In genomic region chr15:27873825-27874224, GRCh38 we compare ENCODE assay signal across 16 cellular contexts.
DNase-seq lines count a peak whose midpoint lies in the region; ATAC-seq and TF ChIP-seq lines count a peak whose summit lies in the region.
"Had no signal": no experiment of that assay in that cellular context is flagged by ENCODE, and none has a peak within 500 bp of the region (broad histone marks: within the 10 kb centered on the region; RNA-seq: fewer than 3 reads in every experiment).

No MANE protein-coding gene starts in this region.

- H3K56ac ChIP-seq in IMR-90 (ENCODE audit: extremely low read depth, insufficient read depth, low read length), result no peak overlapping the region

- H3K9me3 ChIP-seq in IMR-90 (ENCODE audit: control insufficient read depth, insufficient read depth, low read length) (peaks cover 10% of the 10 kb centered on the region), neural cell (ENCODE audit: low read length) (no peaks in the 10 kb centered on the region), SJCRH30 (replicated peaks) (no peaks in the 10 kb centered on the region)
- H3K9me3 ChIP-seq: BE2C, HAP-1 had no signal

- H3K9me2 ChIP-seq in neural cell (ENCODE audit: insufficient read depth, low read length), result no peaks in the 10 kb centered on the region

- no peak overlapping the region for H4K5ac ChIP-seq in IMR-90 (ENCODE audit: low read depth, low read length)

- CTCF ChIA-PET in IMR-90 (lab: Yijun Ruan, JAX), result no interaction called here

- H3K4me2 ChIP-seq in IMR-90 (ENCODE audit: low read depth, low read length) (no peak overlapping the region), neural cell (ENCODE audit: low read length) (no peak overlapping the region)
- H3K4me2 ChIP-seq: BLaER1 treated with 17β-estradiol and CSF1 and Interleukin-3, amounts not matched to agents 10 nM and 100 nM; GM23338 had no signal

- no peak overlapping the region for H3K9ac ChIP-seq in IMR-90 (ENCODE audit: low read depth, low read length)
- no peak overlapping the region for H3K9ac ChIP-seq in neural cell (ENCODE audit: low read length)
- H3K9ac ChIP-seq: BLaER1 treated with 17β-estradiol and CSF1 and Interleukin-3, amounts not matched to agents 10 nM and 100 nM had no signal

- H3K23ac ChIP-seq in IMR-90 (ENCODE audit: low read depth, low read length), result no peak overlapping the region

- H3K36me3 ChIP-seq in IMR-90 (ENCODE audit: control insufficient read depth, insufficient read depth, low read length) (no peaks in the 10 kb centered on the region), neural cell (ENCODE audit: insufficient read depth, low read length) (no peaks in the 10 kb centered on the region), SJCRH30 (no peaks in the 10 kb centered on the region)
- H3K36me3 ChIP-seq: BE2C; BLaER1 treated with 17β-estradiol and CSF1 and Interleukin-3, amounts not matched to agents 10 nM and 100 nM; HAP-1 had no signal

- H3K14ac ChIP-seq in IMR-90 (replicated peaks; ENCODE audit: low read depth, low read length), result no peak overlapping the region

- TF ChIP-seq RAD21 in IMR-90 (IDR thresholded peaks at IDR 0.05; ENCODE audit: low read length) (no peak), neural cell (conservative IDR thresholded peaks at IDR 0.05) (no peak)

- no peaks in the 10 kb centered on the region for H3K27me3 ChIP-seq in IMR-90 (ENCODE audit: control insufficient read depth, insufficient read depth, low read length)
- H3K27me3 ChIP-seq in neural cell (ENCODE audit: insufficient read depth, low read depth, low read length), result no peaks in the 10 kb centered on the region
- no peaks in the 10 kb centered on the region for H3K27me3 ChIP-seq in SJCRH30
- H3K27me3 ChIP-seq: BE2C; BLaER1 treated with 17β-estradiol and CSF1 and Interleukin-3, amounts not matched to agents 10 nM and 100 nM had no signal

- H2AK5ac ChIP-seq in IMR-90 (ENCODE audit: low read depth, low read length), result no peak overlapping the region

- no peak overlapping the region for H2AFZ ChIP-seq in IMR-90 (replicated peaks; ENCODE audit: low read length, poor library complexity)
- H2AFZ ChIP-seq in neural cell (ENCODE audit: low read depth, low read length), result no peak overlapping the region
- H2AFZ ChIP-seq: GM23338 had no signal

- TF ChIP-seq EP300 in neural cell (conservative IDR thresholded peaks at IDR 0.05; ENCODE audit: poor library complexity, severe bottlenecking), result peak; percentile 48

- H2BK20ac ChIP-seq in IMR-90 (ENCODE audit: low read depth, low read length), result no peak overlapping the region

- no peak overlapping the region for H2AK9ac ChIP-seq in IMR-90 (replicated peaks; ENCODE audit: low read depth, low read length, poor library complexity)

- no peak for DNase-seq in IMR-90
- peak; percentile 13 for DNase-seq in RPMI8226
- no peak for DNase-seq in stimulated activated CD4-positive, alpha-beta T cell treated with anti-CD3 and anti-CD28 coated beads, Interleukin-4, amount 100 ng/mL, for 24 hours
- DNase-seq in activated gamma-delta T cell (lab: John Stamatoyannopoulos, UW), result no peak
- DNase-seq in SJCRH30, result no peak
- DNase-seq: BE2C; CD4-positive, alpha-beta T cell; CD8-positive, alpha-beta memory T cell; DMS 273 treated with DMSO at 0.1 percent for 48 hours; DMS79 treated with DMSO at 0.1 percent for 48 hours; GF-D8; HFFc6 had no signal

- no peak overlapping the region for H2BK5ac ChIP-seq in IMR-90 (ENCODE audit: low read depth, low read length, poor library complexity, severe bottlenecking)

- no peak for TF ChIP-seq CTCF in IMR-90 (conservative IDR thresholded peaks at IDR 0.05; ENCODE audit: low read depth, low read length)
- TF ChIP-seq CTCF in neural cell (IDR thresholded peaks at IDR 0.05; ENCODE audit: poor library complexity, severe bottlenecking), result no peak

- no peak overlapping the region for H3K4ac ChIP-seq in IMR-90 (ENCODE audit: low read depth, low read length)

- H2BK120ac ChIP-seq in IMR-90 (ENCODE audit: low read depth, low read length), result no peak overlapping the region

- H3K27ac ChIP-seq in IMR-90 (ENCODE audit: insufficient read depth, low read length) (no peak overlapping the region), neural cell (ENCODE audit: low read length) (no peak overlapping the region), SJCRH30 (no peak overlapping the region)
- H3K27ac ChIP-seq: BLaER1 treated with 17β-estradiol and CSF1 and Interleukin-3, amounts not matched to agents 10 nM and 100 nM had no signal

- no peak for TF ChIP-seq POLR2A in IMR-90 (IDR thresholded peaks at IDR 0.05; ENCODE audit: low read depth, low read length)

- POLR2A ChIA-PET in IMR-90 (lab: Charles Lee; ENCODE audit: unreplicated experiment), result no interaction called here

- no peak for ATAC-seq in IMR-90 (ENCODE audit: low read depth)
- ATAC-seq: GM23338 had no signal

- BruUV-seq in IMR-90 (replicated peaks; lab: Mats Ljungman, UMichigan), result no TSS peak

- no peaks in the 10 kb centered on the region for H3F3A ChIP-seq in neural cell (ENCODE audit: insufficient read depth, low read length, poor library complexity, severe bottlenecking)

- H2BK15ac ChIP-seq in IMR-90 (ENCODE audit: low read depth, low read length), result no peak overlapping the region

- in situ Hi-C loops in IMR-90 (cut with MboI; ENCODE audit: low sequenced_read_pairs), result no loop called here

- no peak overlapping the region for H4K8ac ChIP-seq in IMR-90 (ENCODE audit: low read depth in 2 of 2, low read length in 2 of 2)

- no peaks in the 10 kb centered on the region for H3K79me1 ChIP-seq in IMR-90 (ENCODE audit: low read depth in 1 of 2, low read length in 2 of 2)

- no peak overlapping the region for H3K4me3 ChIP-seq in IMR-90 (ENCODE audit: insufficient read depth, low read depth, low read length)
- H3K4me3 ChIP-seq in neural cell (ENCODE audit: low read length), result no peak overlapping the region
- no peak overlapping the region for H3K4me3 ChIP-seq in SJCRH30
- H3K4me3 ChIP-seq: BLaER1 treated with 17β-estradiol and CSF1 and Interleukin-3, amounts not matched to agents 10 nM and 100 nM; GM23338; HAP-1 had no signal

- no peak overlapping the region for H4K91ac ChIP-seq in IMR-90 (ENCODE audit: insufficient read depth, low read depth, low read length)

- H3K9me1 ChIP-seq in IMR-90 (ENCODE audit: insufficient read depth, low read length), result no peaks in the 10 kb centered on the region

- no peak overlapping the region for H3K18ac ChIP-seq in IMR-90 (ENCODE audit: low read depth, low read length)

- no peaks in the 10 kb centered on the region for H3K79me2 ChIP-seq in neural cell (replicated peaks; ENCODE audit: insufficient read depth, low read length)

- H4K20me1 ChIP-seq in IMR-90 (ENCODE audit: insufficient read depth, low read length) (no peaks in the 10 kb centered on the region), neural cell (ENCODE audit: insufficient read depth) (no peaks in the 10 kb centered on the region)
- H4K20me1 ChIP-seq: BLaER1 treated with 17β-estradiol and CSF1 and Interleukin-3, amounts not matched to agents 10 nM and 100 nM had no signal

- dilution Hi-C loops in IMR-90 (cut with HindIII; ENCODE audit: low sequenced_read_pairs, unreplicated experiment), result no loop called here

- no peaks in the 10 kb centered on the region for H3K4me1 ChIP-seq in IMR-90 (ENCODE audit: control insufficient read depth, insufficient read depth, low read length)
- no peaks in the 10 kb centered on the region for H3K4me1 ChIP-seq in SJCRH30
- H3K4me1 ChIP-seq: BE2C, HAP-1 had no signal

- intact Hi-C loops in IMR-90 (cut with micrococcal nuclease), result no loop called here

TF ChIP-seq in IMR-90, 13 proteins besides CTCF, POLR2A, EP300 and RAD21:
- TF ChIP-seq MAFK (IDR thresholded peaks at IDR 0.05; ENCODE audit: low read depth, low read length) (peak; percentile 97), MAZ (IDR thresholded peaks at IDR 0.05; ENCODE audit: borderline replicate concordance, low read depth, low read length) (no peak)

TF ChIP-seq in neural cell, 6 proteins besides CTCF, POLR2A, EP300 and RAD21:
- no peak for TF ChIP-seq POLR2AphosphoS5 (IDR thresholded peaks at IDR 0.05)
- TF ChIP-seq SMC3 (conservative IDR thresholded peaks at IDR 0.05; ENCODE audit: poor library complexity), result no peak
- no peak for TF ChIP-seq EZH2 (IDR thresholded peaks at IDR 0.05; ENCODE audit: borderline replicate concordance, insufficient read depth, low read length, poor library complexity, severe bottlenecking)
- TF ChIP-seq MXI1 (conservative IDR thresholded peaks at IDR 0.05; ENCODE audit: poor library complexity, severe bottlenecking), result no peak
- no peak for TF ChIP-seq TAF1 (IDR thresholded peaks at IDR 0.05; ENCODE audit: low read depth)
- TF ChIP-seq REST (IDR thresholded peaks at IDR 0.05; ENCODE audit: borderline replicate concordance), result no peak
